22 cellular contexts compared by ENCODE assay signal in the genomic region with DNA sequence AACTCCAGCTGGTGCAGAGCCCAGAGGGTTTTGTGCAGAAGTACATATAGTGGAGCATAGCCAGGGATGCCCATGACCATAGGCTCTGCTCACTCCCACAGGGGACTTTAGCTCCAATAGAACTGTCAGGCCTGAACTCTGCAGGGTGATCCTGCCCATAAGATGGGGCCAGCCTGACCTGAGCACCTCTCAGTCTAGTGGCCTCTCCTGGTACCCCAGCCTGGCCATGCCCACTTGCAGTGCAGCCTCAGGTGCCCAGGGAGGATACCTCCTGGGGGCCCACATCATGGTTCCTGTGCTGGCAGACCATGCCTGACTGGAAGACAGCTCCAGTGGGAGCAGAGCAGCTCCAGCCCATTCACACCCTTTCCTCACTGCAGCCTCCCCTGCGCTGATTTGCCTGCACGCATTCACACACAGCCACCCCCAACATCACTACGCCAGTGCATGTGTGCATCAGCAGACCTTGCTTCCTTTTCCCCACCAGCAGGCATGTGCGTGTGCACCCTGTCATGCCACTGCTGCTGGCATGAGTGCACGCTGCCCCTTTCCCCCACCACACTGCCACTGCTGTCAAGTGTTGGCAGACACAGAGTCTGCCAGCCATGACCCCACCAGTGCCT.
"Had no signal": no experiment of that assay in that cellular context is flagged by ENCODE, and none has a peak within 500 bp of the region (broad histone marks: within the 10 kb centered on the region; RNA-seq: fewer than 3 reads in every experiment).

No MANE protein-coding gene starts in this region.

- H3K27me3 ChIP-seq: adrenal gland, colonic mucosa, esophagus squamous epithelium, gastrocnemius medialis, thyroid gland had no signal

- ATAC-seq: activated T-helper 17 cell treated with anti-CD3 and anti-CD28 coated beads, Interleukin-2, amount 50 U/mL, for 72 hours; gastrocnemius medialis had no signal

- H3K4me1 Mint-ChIP-seq: activated T-helper 17 cell treated with anti-CD3 and anti-CD28 coated beads, Interleukin-2, amount 50 U/mL, for 72 hours; memory B cell; nephron progenitor cell had no signal

- FAIRE-seq: astrocyte, TTC549, urothelium cell line had no signal

- H3K9me3 ChIP-seq: adrenal gland, colonic mucosa, gastrocnemius medialis, thyroid gland had no signal

- H3K4me1 ChIP-seq: adrenal gland, colonic mucosa, esophagus squamous epithelium, gastrocnemius medialis, thyroid gland had no signal

- H3K27ac Mint-ChIP-seq: activated naive CD8-positive, alpha-beta T cell; activated T-cell treated with anti-CD3 and anti-CD28 coated beads, Interleukin-2, amount 50 U/mL, for 24 hours; activated T-helper 17 cell treated with anti-CD3 and anti-CD28 coated beads, Interleukin-2, amount 50 U/mL, for 72 hours; memory B cell; nephron progenitor cell; stimulated activated naive CD8-positive, alpha-beta T cell treated with anti-CD3 and anti-CD28 coated beads, Interleukin-15, Interleukin-2, amounts not matched to agents 100 ng/mL and 50 ng/mL, for 24 hours had no signal

- H3K36me3 Mint-ChIP-seq: activated naive CD8-positive, alpha-beta T cell; memory B cell had no signal

- H3K4me3 ChIP-seq: adrenal gland, colonic mucosa, esophagus squamous epithelium, gastrocnemius medialis, thyroid gland had no signal

- DNase-seq: activated CD4-positive, alpha-beta T cell treated with anti-CD3 and anti-CD28 coated beads for 1 hour; activated CD4-positive, alpha-beta T cell treated with anti-CD3 and anti-CD28 coated beads, Interleukin-2, amount 50 U/mL, for 1 hour; activated T-cell treated with anti-CD3 and anti-CD28 coated beads, Interleukin-2, amount 50 U/mL, for 24 hours; adrenal gland; central memory CD4-positive, alpha-beta T cell; colonic mucosa; esophagus squamous epithelium; gastrocnemius medialis; hippocampal formation; nephron progenitor cell; retina; stimulated activated CD4-positive, alpha-beta T cell treated with anti-CD3 and anti-CD28 coated beads, Interleukin-4, amount 100 ng/mL, for 24 hours; substantia nigra; T-helper 1 cell had no signal

- H3K4me3 Mint-ChIP-seq: activated naive CD8-positive, alpha-beta T cell; activated T-cell treated with anti-CD3 and anti-CD28 coated beads, Interleukin-2, amount 50 U/mL, for 24 hours; activated T-helper 17 cell treated with anti-CD3 and anti-CD28 coated beads, Interleukin-2, amount 50 U/mL, for 72 hours; memory B cell; nephron progenitor cell; stimulated activated naive CD8-positive, alpha-beta T cell treated with anti-CD3 and anti-CD28 coated beads, Interleukin-15, Interleukin-2, amounts not matched to agents 100 ng/mL and 50 ng/mL, for 24 hours had no signal

- H3K27ac ChIP-seq: adrenal gland, colonic mucosa, esophagus squamous epithelium, gastrocnemius medialis, thyroid gland had no signal

- H3K36me3 ChIP-seq: adrenal gland, colonic mucosa, esophagus squamous epithelium, gastrocnemius medialis, thyroid gland had no signal
